Comparison of ENCODE assay signal across 29 cellular contexts in genomic region chr4:21858971-21859370, GRCh38.
A peak's percentile ranks its signal among the peaks of the same experiment; 100 is the strongest.
DNase-seq lines count a peak whose midpoint lies in the region; TF ChIP-seq lines count a peak whose summit lies in the region.
"Had no signal": no experiment of that assay in that cellular context is flagged by ENCODE, and none has a peak within 500 bp of the region (broad histone marks: within the 10 kb centered on the region; RNA-seq: fewer than 3 reads in every experiment).

No MANE protein-coding gene starts in this region.

- DNase-seq in H4 (ENCODE audit: low spot score) (peak; percentile 67), amniotic stem cell (lab: John Stamatoyannopoulos, UW) (peak; percentile 12), fibroblast of mammary gland (ENCODE audit: low read depth) (peak; percentile 73), nucleus accumbens (lab: John Stamatoyannopoulos, UW) (no peak), NCI-H1105 (lab: John Stamatoyannopoulos, UW) (no peak), KBM-7 (no peak), NCI-H2029 treated with DMSO at 0.1 percent for 48 hours (lab: John Stamatoyannopoulos, UW) (no peak)
- DNase-seq: activated CD4-positive, alpha-beta T cell treated with anti-CD3 and anti-CD28 coated beads for 48 hours; activated CD8-positive, alpha-beta memory T cell treated with anti-CD3 and anti-CD28 coated beads for 24 hours; activated T-cell treated with anti-CD3 and anti-CD28 coated beads for 4 hours; anterior cingulate cortex; Caco-2; DMS53; effector memory CD8-positive, alpha-beta T cell; erythroblast; GF-D8; GOT3; hippocampal formation; Karpas-422; left cardiac atrium; mucosa of descending colon; NCI-H510A; stimulated activated CD4-positive, alpha-beta T cell treated with anti-CD3 and anti-CD28 coated beads, Interleukin-15, amount 100 ng/mL, for 24 hours; SW 1271; transverse colon had no signal

- in situ Hi-C loops in KBM-7 (cut with MboI; ENCODE audit: low pct_unique_long_range_greater_than_20kb, low sequenced_read_pairs): no loop called here

- no peak overlapping the region for H3K4me3 ChIP-seq in fibroblast of mammary gland (ENCODE audit: control insufficient read depth, low read depth, low read length)
- H3K4me3 ChIP-seq: cardiac muscle cell, coronary artery, gastroesophageal sphincter, lung, mucosa of descending colon, transverse colon had no signal

- TF ChIP-seq CTCF in fibroblast of mammary gland (conservative IDR thresholded peaks at IDR 0.05; ENCODE audit: control insufficient read depth, insufficient read depth, low read depth, low read length): no peak

Comparison
In these comparisons a context has a peak if more than half of its experiments do, and no peak if none do; other contexts are left out.
1. DNase-seq: peak in H4 (single experiment), amniotic stem cell (single experiment) and fibroblast of mammary gland (single experiment); none in nucleus accumbens (0 of 56), NCI-H1105 (single experiment), KBM-7 (single experiment) and NCI-H2029 treated with DMSO at 0.1 percent for 48 hours (single experiment).